In the genomic region with DNA sequence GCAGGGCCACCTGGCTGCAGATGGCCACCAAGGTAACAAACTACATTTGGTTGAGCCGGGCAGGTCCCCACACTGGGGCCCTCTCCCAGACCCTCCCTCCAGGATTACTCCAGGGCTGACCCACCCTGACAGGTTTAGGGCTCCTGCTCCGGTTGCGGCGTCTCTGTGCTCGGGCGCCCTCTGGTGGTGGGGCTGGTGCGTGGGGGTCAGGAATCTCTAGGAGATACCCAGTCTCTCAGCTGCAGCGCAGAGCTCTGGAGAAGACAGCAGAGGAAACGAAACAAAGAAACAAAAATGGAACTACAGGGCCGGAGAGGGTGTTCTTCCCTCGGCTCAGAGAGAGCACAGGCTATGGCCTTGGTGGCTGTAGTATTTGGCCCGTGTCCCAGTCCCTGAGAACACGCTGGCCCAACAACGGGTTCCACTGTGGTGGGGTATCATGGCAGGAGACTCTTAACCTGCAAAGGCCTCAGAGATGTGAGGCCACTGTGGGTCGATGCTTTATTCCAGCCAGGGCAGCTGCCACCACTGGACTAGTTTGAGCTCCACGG, we compare ENCODE assay signal across 7 cellular contexts. TPM values are rescaled to one million over a fixed set of nuclear protein-coding genes. Genes with fewer than 3 reads are reported as not detected.
DNase-seq lines count a peak whose midpoint lies in the region; ATAC-seq, FAIRE-seq and TF ChIP-seq lines count a peak whose summit lies in the region.

No MANE protein-coding gene starts in this region.

- DNase-seq in GM12891 (ENCODE audit: insufficient read length, low spot score), result peak; percentile 56
- DNase-seq in Karpas-422, result peak; percentile 91
- DNase-seq in WTC11 (ENCODE audit: low spot score), result peak; percentile 92
- no peak for DNase-seq in bronchial epithelial cell (ENCODE audit: low read depth)
- DNase-seq in kidney, result peak; percentile 87
- peak; percentile 75 to 79 for DNase-seq in stimulated activated CD4-positive, alpha-beta T cell treated with anti-CD3 and anti-CD28 coated beads, Interleukin-2, amount 100 ng/mL, for 48 hours

- ATAC-seq in WTC11 (peak; percentile 33), GM19397 (IDR thresholded peaks at IDR 0.05; ENCODE audit: unreplicated experiment) (no peak)

- H3K4me1 Mint-ChIP-seq in WTC11, result peaks cover 33% of the 10 kb centered on the region

- TF ChIP-seq CTCF in WTC11 (IDR thresholded peaks at IDR 0.05), result peak; percentile 92
- TF ChIP-seq CTCF in bronchial epithelial cell (IDR thresholded peaks at IDR 0.05; ENCODE audit: insufficient read depth, low read length, severe bottlenecking), result peak; percentile 86
- TF ChIP-seq CTCF in kidney (IDR thresholded peaks at IDR 0.05; ENCODE audit: borderline replicate concordance, extremely low read depth, insufficient read depth), result peak; percentile 49

- FAIRE-seq in GM12891 (lab: Jason Lieb, UNC) (no peak), bronchial epithelial cell (lab: Jason Lieb, UNC) (no peak), kidney (lab: Jason Lieb, UNC) (no peak)

- H3K9ac ChIP-seq in Karpas-422 (ENCODE audit: low read length), result no peak overlapping the region
- peak overlapping the region; percentile 70 to 73 for H3K9ac ChIP-seq in kidney (ENCODE audit: low read length in 2 of 2)

- no peaks in the 10 kb centered on the region for H4K20me1 ChIP-seq in Karpas-422 (ENCODE audit: insufficient read depth, low read depth, low read length)

- H3K79me2 ChIP-seq in Karpas-422 (ENCODE audit: low read length), result no peaks in the 10 kb centered on the region

- H3K4me3 ChIP-seq in Karpas-422 (ENCODE audit: low read length) (no peak overlapping the region), bronchial epithelial cell (ENCODE audit: low read depth, low read length) (peak overlapping the region; percentile 5), kidney (ENCODE audit: low read length in 2 of 2) (peak overlapping the region; percentile 64 to 74)

- intact Hi-C loops in kidney (cut with DNase I), result loop anchor here (10.0 kb wide), 1 partner anchor 90 kb away; no protein-coding TSS in a partner anchor

- H3K4me3 Mint-ChIP-seq in WTC11, result peak overlapping the region; percentile 92

- no peak overlapping the region for H2AFZ ChIP-seq in Karpas-422 (ENCODE audit: low read length)

- TF ChIP-seq POLR2A in GM12891 (IDR thresholded peaks at IDR 0.05; ENCODE audit: low read depth, low read length), result no peak

- H3K36me3 Mint-ChIP-seq in WTC11, result no peaks in the 10 kb centered on the region

- H3K27ac ChIP-seq in Karpas-422 (ENCODE audit: low read length), result no peak overlapping the region
- peak overlapping the region; percentile 90 to 94 for H3K27ac ChIP-seq in kidney (ENCODE audit: low read depth in 2 of 2, low read length in 2 of 2)

- no peak overlapping the region for H3K4me2 ChIP-seq in Karpas-422 (ENCODE audit: low read depth, low read length, poor library complexity, severe bottlenecking)

- H3K9me3 Mint-ChIP-seq in WTC11, result no peaks in the 10 kb centered on the region; the same call in 1 of the 2 replicates

- no peaks in the 10 kb centered on the region for H3K9me2 ChIP-seq in Karpas-422 (replicated peaks; ENCODE audit: insufficient read depth, low read length)

- H3K27me3 Mint-ChIP-seq in WTC11 (ENCODE audit: low read depth), result peaks cover 63% of the 10 kb centered on the region

- POLR2A ChIA-PET in WTC11 (lab: Charles Lee), result no interaction called here

- H3K27ac Mint-ChIP-seq in WTC11, result no peak overlapping the region

- CTCF ChIA-PET in WTC11 (lab: Charles Lee), result interaction anchor here (0.6 to 8.7 kb wide), 28 partner anchors 10 to 390 kb away, joined by 3 to 65 read pairs (median 4); partner anchors contain the start of genes ACCS and EXT2

- H3K4me1 ChIP-seq in Karpas-422 (ENCODE audit: low read length) (no peaks in the 10 kb centered on the region), kidney (ENCODE audit: control insufficient read depth in 1 of 2, insufficient read depth in 1 of 2, low read depth in 1 of 2, low read length in 2 of 2) (peaks cover 0 to 12% of the 10 kb centered on the region in 2 donors)

- H3K36me3 ChIP-seq in Karpas-422 (ENCODE audit: insufficient read depth, low read length), result no peaks in the 10 kb centered on the region
- no peaks in the 10 kb centered on the region for H3K36me3 ChIP-seq in bronchial epithelial cell (ENCODE audit: control insufficient read depth, insufficient read depth, low read length)
- H3K36me3 ChIP-seq in kidney (ENCODE audit: control insufficient read depth in 1 of 2, insufficient read depth in 2 of 2, low read length in 2 of 2), result no peaks in the 10 kb centered on the region

- H3K9me3 ChIP-seq in Karpas-422 (ENCODE audit: low read length) (no peaks in the 10 kb centered on the region), kidney (ENCODE audit: control insufficient read depth in 1 of 2, low read length in 2 of 2) (no peaks in the 10 kb centered on the region)

- H3K27me3 ChIP-seq in Karpas-422 (ENCODE audit: low read length), result no peaks in the 10 kb centered on the region
- H3K27me3 ChIP-seq in bronchial epithelial cell (ENCODE audit: control insufficient read depth, insufficient read depth, low read length), result peaks cover 15% of the 10 kb centered on the region

TF ChIP-seq in GM12891, 5 proteins besides CTCF, POLR2A, EP300 and RAD21:
- TF ChIP-seq SPI1 (IDR thresholded peaks at IDR 0.05; ENCODE audit: low read depth, low read length) (no peak), POLR2AphosphoS5 (IDR thresholded peaks at IDR 0.05; ENCODE audit: low read depth, low read length) (no peak), POU2F2 (IDR thresholded peaks at IDR 0.05; ENCODE audit: low read depth, low read length) (no peak), TAF1 (IDR thresholded peaks at IDR 0.05; ENCODE audit: low read depth, low read length) (no peak), PAX5 (IDR thresholded peaks at IDR 0.05; ENCODE audit: insufficient read depth, low read length, severe bottlenecking) (no peak)

TF ChIP-seq in WTC11, 78 proteins besides CTCF, POLR2A, EP300 and RAD21:
- TF ChIP-seq, protein P1, sequence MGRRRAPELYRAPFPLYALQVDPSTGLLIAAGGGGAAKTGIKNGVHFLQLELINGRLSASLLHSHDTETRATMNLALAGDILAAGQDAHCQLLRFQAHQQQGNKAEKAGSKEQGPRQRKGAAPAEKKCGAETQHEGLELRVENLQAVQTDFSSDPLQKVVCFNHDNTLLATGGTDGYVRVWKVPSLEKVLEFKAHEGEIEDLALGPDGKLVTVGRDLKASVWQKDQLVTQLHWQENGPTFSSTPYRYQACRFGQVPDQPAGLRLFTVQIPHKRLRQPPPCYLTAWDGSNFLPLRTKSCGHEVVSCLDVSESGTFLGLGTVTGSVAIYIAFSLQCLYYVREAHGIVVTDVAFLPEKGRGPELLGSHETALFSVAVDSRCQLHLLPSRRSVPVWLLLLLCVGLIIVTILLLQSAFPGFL (CRISPR knock-in tag; IDR thresholded peaks at IDR 0.05; ENCODE audit: borderline replicate concordance), result no peak
- TF ChIP-seq ETV6 (CRISPR knock-in tag; IDR thresholded peaks at IDR 0.05), result 0 out of 2 replicates have a peak, but pooled peaks have one; percentile 15
- TF ChIP-seq, protein P2, sequence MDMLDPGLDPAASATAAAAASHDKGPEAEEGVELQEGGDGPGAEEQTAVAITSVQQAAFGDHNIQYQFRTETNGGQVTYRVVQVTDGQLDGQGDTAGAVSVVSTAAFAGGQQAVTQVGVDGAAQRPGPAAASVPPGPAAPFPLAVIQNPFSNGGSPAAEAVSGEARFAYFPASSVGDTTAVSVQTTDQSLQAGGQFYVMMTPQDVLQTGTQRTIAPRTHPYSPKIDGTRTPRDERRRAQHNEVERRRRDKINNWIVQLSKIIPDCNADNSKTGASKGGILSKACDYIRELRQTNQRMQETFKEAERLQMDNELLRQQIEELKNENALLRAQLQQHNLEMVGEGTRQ (CRISPR knock-in tag; IDR thresholded peaks at IDR 0.05), result no peak

RNA-seq across cellular contexts. Expression of gene C11orf96, which starts 2.4 kb away (rescaled TPM):
- 0.51 TPM for polyA plus RNA-seq in GM12891 (2012; ENCODE audit: low read depth, missing spikeins)
- not detected in 2 replicates for total RNA-seq in Karpas-422 (2014; rRNA removed; shearing (Covaris generic); ENCODE audit: low replicate concordance)
- 2.9 to 3.2 TPM (median 2.9 TPM) in 3 replicates for total RNA-seq in WTC11 (2021)
- total RNA-seq in bronchial epithelial cell, result 0.26 TPM in 2 replicates
- 153 TPM for total RNA-seq in kidney
- 109 TPM for polyA plus RNA-seq in kidney (ENCODE audit: insufficient read depth, low read depth, low replicate concordance)

Comparison
In these comparisons a context has a peak if more than half of its experiments do, and no peak if none do; other contexts are left out.
1. RNA of gene C11orf96, which starts 2.4 kb away (total RNA-seq): 153 TPM in kidney (single experiment); 2.9 to 3.2 TPM in WTC11, 0.26 TPM in bronchial epithelial cell and not detected in Karpas-422; every median in the first group is over 10 times any median in the second.
2. Peak in every context shown above with its lines, with median percentiles within 50 percentile points of each other: CTCF ChIP-seq.